In genomic region chr9:31542384-31543055, GRCh38 we compare ENCODE assay signal across 8 cellular contexts.
DNase-seq lines count a peak whose midpoint lies in the region; ATAC-seq and TF ChIP-seq lines count a peak whose summit lies in the region.

No MANE protein-coding gene starts in this region.

- POLR2A ChIA-PET in PC-9 (lab: Charles Lee; ENCODE audit: unreplicated experiment): no interaction called here

- H3K27me3 ChIP-seq in PC-9 (ENCODE audit: insufficient read depth, low read depth): no peaks in the 10 kb centered on the region
- H3K27me3 ChIP-seq in neural cell (ENCODE audit: insufficient read depth, low read depth, low read length): no peaks in the 10 kb centered on the region

- no peaks in the 10 kb centered on the region for H3K27me3 Mint-ChIP-seq in effector memory CD8-positive, alpha-beta T cell

- CTCF ChIA-PET in PC-9 (lab: Charles Lee): no interaction called here

- BruUV-seq in PC-9 (replicated peaks; lab: Mats Ljungman, UMichigan): no TSS peak

- peak overlapping the region; percentile 29 for H3K9ac ChIP-seq in neural cell (ENCODE audit: low read length)

- no peak overlapping the region for H3K4me3 Mint-ChIP-seq in effector memory CD8-positive, alpha-beta T cell

- H3K4me1 Mint-ChIP-seq in effector memory CD8-positive, alpha-beta T cell (ENCODE audit: low read depth in 2 of 2): peaks cover 4 to 7% of the 10 kb centered on the region in 2 donors

- H3K27ac ChIP-seq in PC-9 (peak overlapping the region; percentile 43; the same call in 1 of the 2 replicates), neural cell (ENCODE audit: low read length) (peak overlapping the region; percentile 58)

- no peak overlapping the region for H3K27ac Mint-ChIP-seq in effector memory CD8-positive, alpha-beta T cell

- H3K9me3 Mint-ChIP-seq in effector memory CD8-positive, alpha-beta T cell: no peaks in the 10 kb centered on the region

- ATAC-seq in GM19467 (IDR thresholded peaks at IDR 0.05; ENCODE audit: unreplicated experiment): peak; percentile 100
- peak; percentile 100 for ATAC-seq in HG03439 (IDR thresholded peaks at IDR 0.05; ENCODE audit: unreplicated experiment)
- peak; percentile 92 for ATAC-seq in effector memory CD8-positive, alpha-beta T cell (replicated peaks)

- no peaks in the 10 kb centered on the region for H3K9me2 ChIP-seq in PC-9 (ENCODE audit: insufficient read depth)
- H3K9me2 ChIP-seq in neural cell (ENCODE audit: insufficient read depth, low read length): no peaks in the 10 kb centered on the region

- H2AFZ ChIP-seq in PC-9: no peak overlapping the region
- no peak overlapping the region for H2AFZ ChIP-seq in neural cell (ENCODE audit: low read depth, low read length)

- 0 out of 2 replicates have a peak, but pooled peaks cover 6% of the 10 kb centered on the region for H3F3A ChIP-seq in PC-9 (ENCODE audit: insufficient read depth, low read depth)
- H3F3A ChIP-seq in neural cell (ENCODE audit: insufficient read depth, low read length, poor library complexity, severe bottlenecking): peaks cover 4% of the 10 kb centered on the region

- no peaks in the 10 kb centered on the region for H4K20me1 ChIP-seq in PC-9 (ENCODE audit: insufficient read depth)
- H4K20me1 ChIP-seq in neural cell (ENCODE audit: insufficient read depth): no peaks in the 10 kb centered on the region

- peaks cover 10% of the 10 kb centered on the region for H3K4me1 ChIP-seq in PC-9 (replicated peaks; ENCODE audit: insufficient read depth)

- no peaks in the 10 kb centered on the region for H3K36me3 Mint-ChIP-seq in effector memory CD8-positive, alpha-beta T cell (ENCODE audit: insufficient read depth)

- no peaks in the 10 kb centered on the region for H3K36me3 ChIP-seq in PC-9 (ENCODE audit: low read depth)
- H3K36me3 ChIP-seq in neural cell (ENCODE audit: insufficient read depth, low read length): no peaks in the 10 kb centered on the region

- peak; percentile 46; the same call in 1 of the 2 replicates for TF ChIP-seq CTCF in PC-9 (conservative IDR thresholded peaks at IDR 0.05)
- peak; percentile 75 for TF ChIP-seq CTCF in neural cell (IDR thresholded peaks at IDR 0.05; ENCODE audit: poor library complexity, severe bottlenecking)

- intact Hi-C loops in PC-9 (cut with micrococcal nuclease; ENCODE audit: unreplicated experiment): no loop called here

- H3K4me3 ChIP-seq in PC-9 (peak overlapping the region; percentile 16; the same call in 1 of the 2 replicates), neural cell (ENCODE audit: low read length) (peak overlapping the region; percentile 38)

- H3K4me2 ChIP-seq in PC-9: peak overlapping the region; percentile 55
- no peak overlapping the region for H3K4me2 ChIP-seq in neural cell (ENCODE audit: low read length)

- TF ChIP-seq EP300 in neural cell (conservative IDR thresholded peaks at IDR 0.05; ENCODE audit: poor library complexity, severe bottlenecking): no peak

- H3K9me3 ChIP-seq in PC-9 (ENCODE audit: insufficient read depth, low read depth) (no peaks in the 10 kb centered on the region), neural cell (ENCODE audit: low read length) (no peaks in the 10 kb centered on the region)

- peak; percentile 8 for DNase-seq in NCI-H1105 treated with DMSO at 0.1 percent for 48 hours (lab: John Stamatoyannopoulos, UW)
- DNase-seq in NCI-H1105 (lab: John Stamatoyannopoulos, UW): no peak
- peak; percentile 14 to 66 for DNase-seq in PC-9
- DNase-seq in effector memory CD8-positive, alpha-beta T cell: peak; percentile 2 to 8 (median 4)
- no peak for DNase-seq in hepatic stellate cell (ENCODE audit: low spot score)

- H3K79me2 ChIP-seq in PC-9 (ENCODE audit: low read depth) (no peaks in the 10 kb centered on the region), neural cell (replicated peaks; ENCODE audit: insufficient read depth, low read length) (no peaks in the 10 kb centered on the region)

- peak; percentile 72 for TF ChIP-seq RAD21 in neural cell (conservative IDR thresholded peaks at IDR 0.05)

TF ChIP-seq in neural cell, 6 proteins besides CTCF, POLR2A, EP300 and RAD21:
- TF ChIP-seq EZH2 (IDR thresholded peaks at IDR 0.05; ENCODE audit: borderline replicate concordance, insufficient read depth, low read length, poor library complexity, severe bottlenecking): no peak
- TF ChIP-seq SMC3 (conservative IDR thresholded peaks at IDR 0.05; ENCODE audit: poor library complexity): peak; percentile 51

Comparison
In these comparisons a context has a peak if more than half of its experiments do, and no peak if none do; other contexts are left out.
1. DNase-seq: peak in NCI-H1105 treated with DMSO at 0.1 percent for 48 hours (single experiment), PC-9 (2 of 2) and effector memory CD8-positive, alpha-beta T cell (3 of 3); none in NCI-H1105 (single experiment) and hepatic stellate cell (single experiment).
2. Peak in every context shown above with its lines, with median percentiles within 50 percentile points of each other: ATAC-seq.